Comparison of ENCODE assay signal across 1 cellular context in the genomic region with DNA sequence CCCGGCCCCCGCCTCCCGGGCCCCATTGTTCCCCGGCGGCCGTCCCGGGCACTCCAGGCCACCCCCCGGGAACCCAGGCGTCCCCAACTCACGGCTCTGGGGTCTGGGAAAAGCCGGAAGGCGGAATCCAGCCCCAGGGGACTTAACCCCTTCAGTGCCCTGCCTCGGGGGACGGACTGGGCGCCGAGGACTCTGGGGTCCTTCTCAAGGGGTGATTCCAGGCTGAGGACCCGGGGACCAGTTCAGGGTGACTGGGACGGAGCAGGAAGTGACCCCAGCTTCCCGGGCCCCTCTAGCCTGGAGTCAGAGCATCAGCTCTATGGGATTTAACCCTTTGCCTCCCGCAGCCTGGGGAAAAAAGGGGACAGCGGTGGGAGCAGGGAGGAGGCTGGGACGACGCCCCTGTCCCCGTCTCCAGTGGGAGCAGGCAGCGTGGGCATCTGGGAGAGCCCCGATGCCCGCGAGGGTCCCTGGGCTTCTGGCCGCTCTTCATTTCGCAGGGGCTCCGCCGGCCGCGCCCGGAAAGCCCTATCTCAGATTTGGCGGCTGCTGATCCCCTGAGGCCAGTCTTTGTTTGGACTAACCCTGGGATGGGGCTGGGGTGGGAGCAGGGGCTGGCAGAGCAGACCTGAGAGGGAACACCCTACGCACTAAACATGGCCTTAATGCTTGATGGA.
A peak's percentile ranks its signal among the peaks of the same experiment; 100 is the strongest.
TF ChIP-seq lines count a peak whose summit lies in the region.

ZNF629 (minus strand) TSS at position 270 of the 677 bp plus-strand sequence. CDS start 2,723 bp downstream, outside the sequence.

TF ChIP-seq in HepG2, 621 proteins besides CTCF, POLR2A, EP300 and RAD21 (continued from another document and continues in another):
- TF ChIP-seq ZNF784 (CRISPR knock-in tag; IDR thresholded peaks at IDR 0.05; ENCODE audit: borderline replicate concordance) (no peak; the same call in none of the 2 replicates), KMT2B (CRISPR knock-in tag; IDR thresholded peaks at IDR 0.05) (peak; percentile 77), KLF9 (CRISPR knock-in tag; IDR thresholded peaks at IDR 0.05; ENCODE audit: low read depth) (0 out of 2 replicates have a peak, but pooled peaks have one; percentile 64), MAFF (IDR thresholded peaks at IDR 0.05; ENCODE audit: low read depth, low read length) (no peak), FOXA1 (IDR thresholded peaks at IDR 0.05) (no peak), FOXA1 (CRISPR knock-in tag; IDR thresholded peaks at IDR 0.05) (no peak), ADNP (CRISPR knock-in tag; IDR thresholded peaks at IDR 0.05) (no peak), ZNF468 (CRISPR knock-in tag; IDR thresholded peaks at IDR 0.05) (peak; percentile 70; the same call in 1 of the 2 replicates), ELF4 (CRISPR knock-in tag; IDR thresholded peaks at IDR 0.05; ENCODE audit: borderline replicate concordance) (peak; percentile 96), HMGXB3 (CRISPR knock-in tag; IDR thresholded peaks at IDR 0.05; ENCODE audit: borderline replicate concordance) (peak; percentile 72; the same call in 1 of the 2 replicates), MIXL1 (CRISPR knock-in tag; IDR thresholded peaks at IDR 0.05) (no peak), PITX1 (CRISPR knock-in tag; IDR thresholded peaks at IDR 0.05) (peak; percentile 84), ZNF772 (CRISPR knock-in tag; IDR thresholded peaks at IDR 0.05) (peak; percentile 89), KMT2A (CRISPR knock-in tag; IDR thresholded peaks at IDR 0.05) (peak; percentile 58; the same call in 1 of the 2 replicates), FOXA3 (CRISPR knock-in tag; IDR thresholded peaks at IDR 0.05) (peak; percentile 61), MLX (CRISPR knock-in tag; IDR thresholded peaks at IDR 0.05) (no peak; the same call in 1 of the 2 replicates), ZNF788 (CRISPR knock-in tag; IDR thresholded peaks at IDR 0.05; ENCODE audit: borderline replicate concordance) (peak; percentile 93; the same call in 1 of the 2 replicates), ZSCAN29 (CRISPR knock-in tag; conservative IDR thresholded peaks at IDR 0.05) (no peak), ZNF564 (CRISPR knock-in tag; IDR thresholded peaks at IDR 0.05) (peak; percentile 71; the same call in 1 of the 2 replicates), ZNF256 (CRISPR knock-in tag; conservative IDR thresholded peaks at IDR 0.05) (peak; percentile 58; the same call in 1 of the 2 replicates), ZNF331 (CRISPR knock-in tag; IDR thresholded peaks at IDR 0.05) (peak; percentile 59; the same call in 1 of the 2 replicates), ZFP91 (CRISPR knock-in tag; IDR thresholded peaks at IDR 0.05; ENCODE audit: borderline replicate concordance) (peak; percentile 90), ZNF160 (CRISPR knock-in tag; IDR thresholded peaks at IDR 0.05) (no peak), NFKB2 (CRISPR knock-in tag; IDR thresholded peaks at IDR 0.05; ENCODE audit: borderline replicate concordance) (peak; percentile 78; the same call in 1 of the 2 replicates), ZKSCAN1 (IDR thresholded peaks at IDR 0.05; ENCODE audit: low read length) (no peak), PCBP2 (optimal IDR thresholded peaks at IDR 0.05; ENCODE audit: low read depth, low read length, poor library complexity, severe bottlenecking) (no peak), ARID2 (CRISPR knock-in tag; IDR thresholded peaks at IDR 0.05; ENCODE audit: borderline replicate concordance) (no peak; the same call in 1 of the 2 replicates), TCF12 (IDR thresholded peaks at IDR 0.05) (no peak), TCF12 (CRISPR knock-in tag; IDR thresholded peaks at IDR 0.05) (0 out of 2 replicates have a peak, but pooled peaks have one; percentile 52), PAWR (CRISPR knock-in tag; IDR thresholded peaks at IDR 0.05; ENCODE audit: borderline replicate concordance) (no peak), ZFP36 (IDR thresholded peaks at IDR 0.05; ENCODE audit: borderline replicate concordance, low read depth, low read length, partially characterized antibody) (no peak), POLR2AphosphoS2 (IDR thresholded peaks at IDR 0.05; ENCODE audit: low read depth, low read length) (no peak), CEBPB (IDR thresholded peaks at IDR 0.05; ENCODE audit: borderline replicate concordance, low read depth, low read length) (no peak), GATAD1 (CRISPR knock-in tag; IDR thresholded peaks at IDR 0.05) (peak; percentile 93), ZMAT3 (CRISPR knock-in tag; conservative IDR thresholded peaks at IDR 0.05) (no peak; the same call in none of the 2 replicates), NFE2 (CRISPR knock-in tag; IDR thresholded peaks at IDR 0.05) (no peak)
- TF ChIP-seq, protein P1, sequence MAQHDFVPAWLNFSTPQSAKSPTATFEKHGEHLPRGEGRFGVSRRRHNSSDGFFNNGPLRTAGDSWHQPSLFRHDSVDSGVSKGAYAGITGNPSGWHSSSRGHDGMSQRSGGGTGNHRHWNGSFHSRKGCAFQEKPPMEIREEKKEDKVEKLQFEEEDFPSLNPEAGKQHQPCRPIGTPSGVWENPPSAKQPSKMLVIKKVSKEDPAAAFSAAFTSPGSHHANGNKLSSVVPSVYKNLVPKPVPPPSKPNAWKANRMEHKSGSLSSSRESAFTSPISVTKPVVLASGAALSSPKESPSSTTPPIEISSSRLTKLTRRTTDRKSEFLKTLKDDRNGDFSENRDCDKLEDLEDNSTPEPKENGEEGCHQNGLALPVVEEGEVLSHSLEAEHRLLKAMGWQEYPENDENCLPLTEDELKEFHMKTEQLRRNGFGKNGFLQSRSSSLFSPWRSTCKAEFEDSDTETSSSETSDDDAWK (CRISPR knock-in tag; IDR thresholded peaks at IDR 0.05): no peak
- TF ChIP-seq, protein P2, sequence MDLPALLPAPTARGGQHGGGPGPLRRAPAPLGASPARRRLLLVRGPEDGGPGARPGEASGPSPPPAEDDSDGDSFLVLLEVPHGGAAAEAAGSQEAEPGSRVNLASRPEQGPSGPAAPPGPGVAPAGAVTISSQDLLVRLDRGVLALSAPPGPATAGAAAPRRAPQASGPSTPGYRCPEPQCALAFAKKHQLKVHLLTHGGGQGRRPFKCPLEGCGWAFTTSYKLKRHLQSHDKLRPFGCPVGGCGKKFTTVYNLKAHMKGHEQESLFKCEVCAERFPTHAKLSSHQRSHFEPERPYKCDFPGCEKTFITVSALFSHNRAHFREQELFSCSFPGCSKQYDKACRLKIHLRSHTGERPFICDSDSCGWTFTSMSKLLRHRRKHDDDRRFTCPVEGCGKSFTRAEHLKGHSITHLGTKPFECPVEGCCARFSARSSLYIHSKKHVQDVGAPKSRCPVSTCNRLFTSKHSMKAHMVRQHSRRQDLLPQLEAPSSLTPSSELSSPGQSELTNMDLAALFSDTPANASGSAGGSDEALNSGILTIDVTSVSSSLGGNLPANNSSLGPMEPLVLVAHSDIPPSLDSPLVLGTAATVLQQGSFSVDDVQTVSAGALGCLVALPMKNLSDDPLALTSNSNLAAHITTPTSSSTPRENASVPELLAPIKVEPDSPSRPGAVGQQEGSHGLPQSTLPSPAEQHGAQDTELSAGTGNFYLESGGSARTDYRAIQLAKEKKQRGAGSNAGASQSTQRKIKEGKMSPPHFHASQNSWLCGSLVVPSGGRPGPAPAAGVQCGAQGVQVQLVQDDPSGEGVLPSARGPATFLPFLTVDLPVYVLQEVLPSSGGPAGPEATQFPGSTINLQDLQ (CRISPR knock-in tag; IDR thresholded peaks at IDR 0.05): peak; percentile 56; the same call in 1 of the 2 replicates
- TF ChIP-seq, protein P3, sequence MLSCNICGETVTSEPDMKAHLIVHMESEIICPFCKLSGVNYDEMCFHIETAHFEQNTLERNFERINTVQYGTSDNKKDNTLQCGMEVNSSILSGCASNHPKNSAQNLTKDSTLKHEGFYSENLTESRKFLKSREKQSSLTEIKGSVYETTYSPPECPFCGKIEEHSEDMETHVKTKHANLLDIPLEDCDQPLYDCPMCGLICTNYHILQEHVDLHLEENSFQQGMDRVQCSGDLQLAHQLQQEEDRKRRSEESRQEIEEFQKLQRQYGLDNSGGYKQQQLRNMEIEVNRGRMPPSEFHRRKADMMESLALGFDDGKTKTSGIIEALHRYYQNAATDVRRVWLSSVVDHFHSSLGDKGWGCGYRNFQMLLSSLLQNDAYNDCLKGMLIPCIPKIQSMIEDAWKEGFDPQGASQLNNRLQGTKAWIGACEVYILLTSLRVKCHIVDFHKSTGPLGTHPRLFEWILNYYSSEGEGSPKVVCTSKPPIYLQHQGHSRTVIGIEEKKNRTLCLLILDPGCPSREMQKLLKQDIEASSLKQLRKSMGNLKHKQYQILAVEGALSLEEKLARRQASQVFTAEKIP (CRISPR knock-in tag; IDR thresholded peaks at IDR 0.05; ENCODE audit: borderline replicate concordance): no peak
- TF ChIP-seq, protein P4, sequence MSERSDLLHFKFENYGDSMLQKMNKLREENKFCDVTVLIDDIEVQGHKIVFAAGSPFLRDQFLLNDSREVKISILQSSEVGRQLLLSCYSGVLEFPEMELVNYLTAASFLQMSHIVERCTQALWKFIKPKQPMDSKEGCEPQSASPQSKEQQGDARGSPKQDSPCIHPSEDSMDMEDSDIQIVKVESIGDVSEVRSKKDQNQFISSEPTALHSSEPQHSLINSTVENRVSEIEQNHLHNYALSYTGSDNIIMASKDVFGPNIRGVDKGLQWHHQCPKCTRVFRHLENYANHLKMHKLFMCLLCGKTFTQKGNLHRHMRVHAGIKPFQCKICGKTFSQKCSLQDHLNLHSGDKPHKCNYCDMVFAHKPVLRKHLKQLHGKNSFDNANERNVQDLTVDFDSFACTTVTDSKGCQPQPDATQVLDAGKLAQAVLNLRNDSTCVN (CRISPR knock-in tag; IDR thresholded peaks at IDR 0.05; ENCODE audit: borderline replicate concordance): peak; percentile 69
